ENCODE assay signal across 8 cellular contexts in the genomic region with DNA sequence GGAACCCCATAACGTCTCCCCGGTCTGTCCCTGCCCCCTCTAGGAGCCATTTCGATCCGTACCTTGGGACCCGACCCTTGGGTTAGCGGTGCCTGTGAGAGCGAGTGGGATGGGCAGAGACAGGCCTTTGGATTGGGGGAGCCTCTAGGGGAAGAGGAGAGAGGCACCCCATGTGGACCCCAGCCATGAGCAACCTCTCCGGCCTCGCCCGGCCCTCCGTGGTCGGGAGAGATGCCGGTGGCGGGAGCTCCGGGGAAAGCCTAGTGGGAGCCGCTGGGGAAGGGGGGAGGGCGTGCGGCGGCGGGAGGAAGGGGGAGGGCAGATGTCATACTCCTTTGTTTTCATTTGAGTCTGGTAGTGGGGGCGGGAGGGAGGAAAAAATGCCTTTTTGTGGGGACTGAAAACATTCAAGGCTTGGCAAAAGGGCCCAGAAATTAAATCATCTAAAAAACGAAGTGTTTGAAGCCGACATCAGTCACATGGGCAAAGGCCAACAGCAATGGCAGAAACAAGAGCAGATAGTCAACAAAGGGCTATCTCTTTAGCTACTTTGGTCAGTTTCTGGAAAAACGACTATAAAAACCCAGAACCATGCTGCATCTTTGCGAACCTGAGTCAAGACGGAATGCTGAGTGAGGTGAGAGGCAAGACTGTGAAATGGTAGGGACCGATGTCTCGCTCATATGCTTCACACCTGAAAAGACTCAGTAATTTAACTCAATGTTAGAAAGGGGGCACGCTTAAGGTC. TPM values are rescaled to one million over a fixed set of nuclear protein-coding genes. Genes with fewer than 3 reads are reported as not detected.
DNase-seq lines count a peak whose midpoint lies in the region; ATAC-seq and TF ChIP-seq lines count a peak whose summit lies in the region.

No MANE protein-coding gene starts in this region.

- H3K9ac ChIP-seq in NT2/D1 (ENCODE audit: insufficient read length, low read depth) (peak overlapping the region; percentile 90), parathyroid adenoma (peak overlapping the region; percentile 87)

- H3K9me3 ChIP-seq in NT2/D1 (ENCODE audit: insufficient read depth, low read length) (no peaks in the 10 kb centered on the region), parathyroid adenoma (ENCODE audit: control insufficient read depth, low read length) (no peaks in the 10 kb centered on the region)

- H3K4me2 ChIP-seq in parathyroid adenoma (ENCODE audit: low read length) = peak overlapping the region; percentile 68

- peak overlapping the region; percentile 88 for H3K27ac ChIP-seq in parathyroid adenoma

- peaks cover 10% of the 10 kb centered on the region for H3K79me2 ChIP-seq in parathyroid adenoma

- intact Hi-C loops in cardiac septum (cut with DNase I) = no loop called here

- H2AFZ ChIP-seq in parathyroid adenoma = peak overlapping the region; percentile 94

- ATAC-seq in GM19397 (IDR thresholded peaks at IDR 0.05; ENCODE audit: unreplicated experiment) = peak; percentile 44
- ATAC-seq in HG03520 (IDR thresholded peaks at IDR 0.05; ENCODE audit: unreplicated experiment) = peak; percentile 41

- H3K36me3 ChIP-seq in NT2/D1 (ENCODE audit: insufficient read depth, insufficient read length, low read length) (peaks cover 38% of the 10 kb centered on the region), parathyroid adenoma (ENCODE audit: control insufficient read depth, insufficient read depth, low read length) (no peaks in the 10 kb centered on the region)

- H3K4me1 ChIP-seq in NT2/D1 (ENCODE audit: insufficient read depth, insufficient read length) (no peaks in the 10 kb centered on the region), parathyroid adenoma (no peaks in the 10 kb centered on the region)

- H3K27me3 ChIP-seq in NT2/D1 (ENCODE audit: insufficient read depth, insufficient read length) (no peaks in the 10 kb centered on the region), parathyroid adenoma (ENCODE audit: control insufficient read depth, insufficient read depth, low read length) (no peaks in the 10 kb centered on the region)

- TF ChIP-seq CTCF in parathyroid adenoma (IDR thresholded peaks at IDR 0.05) = no peak

- DNase-seq in D341Med (ENCODE audit: low spot score) (peak; percentile 74), NT2/D1 (ENCODE audit: low read depth, low spot score) (peak; percentile 30), amniotic epithelial cell (ENCODE audit: low read depth) (peak; percentile 49), cardiac septum (ENCODE audit: low spot score) (peak; percentile 88), cortex of kidney (lab: John Stamatoyannopoulos, UW) (no peak)

- peak overlapping the region; percentile 73 for H3K4me3 ChIP-seq in NT2/D1 (ENCODE audit: insufficient read length, low read depth)
- H3K4me3 ChIP-seq in parathyroid adenoma (ENCODE audit: low read depth, low read length) = peak overlapping the region; percentile 66

RNA-seq across cellular contexts. Expression of a gene that starts 0.8 kb away (rescaled TPM):
- total RNA-seq in cardiac septum = 15.0 TPM
